ENCODE assay signal across 22 cellular contexts in the genomic region with DNA sequence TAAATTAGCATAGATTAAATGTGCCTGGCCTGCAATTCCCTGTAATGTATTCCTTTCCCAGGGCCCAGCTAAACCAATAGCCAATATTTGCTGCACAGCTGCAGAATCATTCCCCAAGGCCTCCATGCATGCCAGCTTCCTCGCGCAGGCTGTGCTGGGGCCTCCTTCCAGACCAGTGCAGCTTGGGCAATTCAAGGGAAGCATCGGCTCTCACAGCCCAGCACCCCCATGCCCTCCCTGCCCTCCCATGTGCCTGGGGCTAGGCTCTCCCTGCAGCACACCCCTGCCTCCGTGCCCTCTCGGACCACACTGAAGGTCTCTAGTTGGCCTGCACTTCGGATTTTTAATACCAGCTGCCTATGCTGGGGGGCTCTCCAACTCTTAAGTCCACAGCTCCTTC.
DNase-seq lines count a peak whose midpoint lies in the region; ATAC-seq, FAIRE-seq and TF ChIP-seq lines count a peak whose summit lies in the region.
"Had no signal": no experiment of that assay in that cellular context is flagged by ENCODE, and none has a peak within 500 bp of the region (broad histone marks: within the 10 kb centered on the region; RNA-seq: fewer than 3 reads in every experiment).

No MANE protein-coding gene starts in this region.

- no peak overlapping the region for H3K27ac ChIP-seq in BLaER1
- H3K27ac ChIP-seq in kidney (ENCODE audit: low read depth in 2 of 2, low read length in 2 of 2) = no peak overlapping the region
- no peak overlapping the region for H3K27ac ChIP-seq in osteoblast (ENCODE audit: low read depth, low read length)
- no peak overlapping the region for H3K27ac ChIP-seq in spleen
- H3K27ac ChIP-seq: 22Rv1, A549 had no signal

- H3K27me3 ChIP-seq in BLaER1 = no peaks in the 10 kb centered on the region
- H3K27me3 ChIP-seq in osteoblast (ENCODE audit: insufficient read depth, low read length) = peaks cover 6% of the 10 kb centered on the region
- peaks cover 0 to 46% (median 6%) of the 10 kb centered on the region in 7 donors for H3K27me3 ChIP-seq in spleen (replicated peaks in 1 of 7)
- H3K27me3 ChIP-seq: BE2C had no signal

- H3K4me3 ChIP-seq in BLaER1 = no peak overlapping the region
- no peak overlapping the region for H3K4me3 ChIP-seq in kidney (ENCODE audit: low read length in 2 of 2)
- no peak overlapping the region for H3K4me3 ChIP-seq in osteoblast (ENCODE audit: insufficient read depth, low read length)
- H3K4me3 ChIP-seq in spleen = no peak overlapping the region
- H3K4me3 ChIP-seq: A549 had no signal

- ATAC-seq in GM21390 (IDR thresholded peaks at IDR 0.05; ENCODE audit: unreplicated experiment) = no peak
- ATAC-seq: A549 had no signal

- no peak for TF ChIP-seq POLR2A in spleen (IDR thresholded peaks at IDR 0.05)
- TF ChIP-seq POLR2A in H54 (IDR thresholded peaks at IDR 0.05; ENCODE audit: low read depth, low read length) = no peak

- FAIRE-seq in kidney (lab: Jason Lieb, UNC) = no peak
- no peak for FAIRE-seq in H54 (lab: Jason Lieb, UNC)
- FAIRE-seq: A549, D721Med, GM12891, GM18507 had no signal

- DNase-seq in kidney (peak; percentile 45), osteoblast (ENCODE audit: insufficient read length, low spot score, missing footprints) (peak; percentile 60), spleen (peak; percentile 48), H54 (ENCODE audit: insufficient read length, low spot score) (no peak)
- DNase-seq in activated CD4-positive, alpha-beta T cell treated with anti-CD3 and anti-CD28 coated beads for 48 hours = no peak
- DNase-seq in stimulated activated CD4-positive, alpha-beta T cell treated with anti-CD3 and anti-CD28 coated beads, Interleukin-4, amount 100 ng/mL, for 24 hours = no peak
- DNase-seq: ACHN; AML-193; BE2C; CD4-positive, alpha-beta T cell; DMS 273 treated with DMSO at 0.1 percent for 48 hours; DMS79 treated with DMSO at 0.1 percent for 48 hours; GF-D8; GOT3; HCEC 1CT had no signal

- no peaks in the 10 kb centered on the region for H3K79me2 ChIP-seq in osteoblast (ENCODE audit: insufficient read depth, low read length)

- no peaks in the 10 kb centered on the region for H3K36me3 ChIP-seq in BLaER1
- no peaks in the 10 kb centered on the region for H3K36me3 ChIP-seq in kidney (ENCODE audit: control insufficient read depth in 1 of 2, insufficient read depth in 2 of 2, low read length in 2 of 2)
- no peaks in the 10 kb centered on the region for H3K36me3 ChIP-seq in osteoblast (ENCODE audit: insufficient read depth, low read length)
- H3K36me3 ChIP-seq in spleen = no peaks in the 10 kb centered on the region
- H3K36me3 ChIP-seq: BE2C had no signal

- intact Hi-C loops in kidney (cut with DNase I) = no loop called here
- intact Hi-C loops in spleen (cut with DNase I; ENCODE audit: low total_unique reads) = no loop called here

- no peaks in the 10 kb centered on the region for H3K9me3 ChIP-seq in BLaER1
- no peaks in the 10 kb centered on the region for H3K9me3 ChIP-seq in kidney (ENCODE audit: control insufficient read depth in 1 of 2, low read length in 2 of 2)
- H3K9me3 ChIP-seq in osteoblast (ENCODE audit: low read depth, low read length) = no peaks in the 10 kb centered on the region
- no peaks in the 10 kb centered on the region for H3K9me3 ChIP-seq in spleen
- H3K9me3 ChIP-seq: A549, BE2C had no signal

- no peak for TF ChIP-seq CTCF in kidney (IDR thresholded peaks at IDR 0.05; ENCODE audit: borderline replicate concordance, extremely low read depth, insufficient read depth)
- no peak for TF ChIP-seq CTCF in osteoblast (IDR thresholded peaks at IDR 0.05; ENCODE audit: extremely low read depth, low read depth, low read length)
- TF ChIP-seq CTCF in spleen (IDR thresholded peaks at IDR 0.05 in 8 of 11, conservative IDR thresholded peaks at IDR 0.05 in 3 of 11) = no peak

- H3K9ac ChIP-seq in BLaER1 (no peak overlapping the region), kidney (ENCODE audit: low read length in 2 of 2) (no peak overlapping the region)

- H3K4me2 ChIP-seq in BLaER1 (peak overlapping the region; percentile 86), osteoblast (ENCODE audit: insufficient read depth, low read length) (no peak overlapping the region)
- H3K4me2 ChIP-seq: A549 had no signal

- H3K4me1 ChIP-seq in BLaER1 (peaks cover 47% of the 10 kb centered on the region), kidney (ENCODE audit: control insufficient read depth in 1 of 2, insufficient read depth in 1 of 2, low read depth in 1 of 2, low read length in 2 of 2) (no peaks in the 10 kb centered on the region), osteoblast (ENCODE audit: insufficient read depth, low read length) (no peaks in the 10 kb centered on the region), spleen (peaks cover 0 to 4% (median 1%) of the 10 kb centered on the region in 6 donors)
- H3K4me1 ChIP-seq: A549, BE2C had no signal

- no peak overlapping the region for H2AFZ ChIP-seq in osteoblast (ENCODE audit: low read length)

- no peaks in the 10 kb centered on the region for H4K20me1 ChIP-seq in BLaER1
- no peaks in the 10 kb centered on the region for H4K20me1 ChIP-seq in osteoblast (ENCODE audit: insufficient read depth, low read length)

- 86 to 96% (median 90%) methylated on average over 6 of the region's 6 CpGs for WGBS in spleen, 5 donors

Comparison
In these comparisons a context has a peak if more than half of its experiments do, and no peak if none do; other contexts are left out.
1. DNase-seq: peak in kidney (single experiment), osteoblast (single experiment) and spleen (single experiment); none in H54 (single experiment), activated CD4-positive, alpha-beta T cell treated with anti-CD3 and anti-CD28 coated beads for 48 hours (single experiment) and stimulated activated CD4-positive, alpha-beta T cell treated with anti-CD3 and anti-CD28 coated beads, Interleukin-4, amount 100 ng/mL, for 24 hours (single experiment).